In the genomic region with DNA sequence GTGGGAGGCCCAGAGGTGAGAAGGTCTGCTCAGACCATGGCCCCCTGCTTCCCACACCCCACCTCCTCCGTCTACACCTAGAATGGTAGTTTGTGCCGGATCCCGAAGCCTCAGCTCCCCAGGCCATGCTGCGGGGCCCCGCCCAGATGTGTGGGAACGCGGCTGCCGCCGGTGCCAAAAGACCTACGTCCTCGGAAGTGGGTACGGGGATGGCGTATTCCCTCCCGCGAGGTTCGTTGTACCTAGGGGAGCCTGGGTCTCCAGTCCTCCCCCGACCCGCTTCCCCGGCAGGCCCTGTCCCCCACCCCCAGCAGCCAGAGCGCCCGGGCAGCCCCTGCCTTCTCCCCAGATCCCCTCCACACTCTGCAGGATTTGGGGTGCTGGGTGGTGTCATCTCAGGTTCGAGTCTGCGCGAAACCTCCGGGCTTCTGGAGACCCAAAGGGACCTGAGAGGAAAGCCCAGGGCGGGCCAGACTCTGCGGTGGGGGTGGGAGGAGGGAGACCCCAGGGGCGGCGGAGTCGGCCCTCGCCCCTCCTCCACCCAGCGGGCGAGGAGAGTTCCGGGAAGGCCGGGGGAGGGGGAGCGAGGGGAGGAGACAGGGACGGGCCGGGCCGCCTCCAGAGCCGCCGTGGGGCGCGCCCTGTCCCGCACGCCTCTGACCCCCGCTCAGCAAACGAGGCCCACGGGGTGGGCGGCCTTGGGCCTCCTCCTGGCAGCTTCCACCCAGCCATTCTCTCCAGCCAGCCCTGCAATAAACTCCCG, we compare ENCODE assay signal across 22 cellular contexts. TPM values are rescaled to one million over a fixed set of nuclear protein-coding genes. Genes with fewer than 3 reads are reported as not detected.
DNase-seq lines count a peak whose midpoint lies in the region; ATAC-seq and TF ChIP-seq lines count a peak whose summit lies in the region.
"Had no signal": no experiment of that assay in that cellular context is flagged by ENCODE, and none has a peak within 500 bp of the region (broad histone marks: within the 10 kb centered on the region; RNA-seq: fewer than 3 reads in every experiment).

No MANE protein-coding gene starts in this region.

- H3K27me3 ChIP-seq in subcutaneous abdominal adipose tissue (ENCODE audit: control insufficient read depth in 5 of 5, insufficient read depth in 4 of 5, low read length in 5 of 5) = peaks cover 19 to 56% (median 51%) of the 10 kb centered on the region in 5 donors

- H3K4me1 Mint-ChIP-seq in activated T-cell treated with anti-CD3 and anti-CD28 coated beads, Interleukin-2, amount 50 U/mL, for 24 hours (ENCODE audit: low read depth) = no peaks in the 10 kb centered on the region

- intact Hi-C loops in cardiac septum (cut with DNase I) = loop anchor here (10.0 kb wide), 1 partner anchor 252 kb away; no protein-coding TSS in a partner anchor

- peak; percentile 6 for DNase-seq in activated T-cell treated with anti-CD3 and anti-CD28 coated beads, Interleukin-2, amount 50 U/mL, for 24 hours
- DNase-seq in activated T-cell treated with anti-CD3 and anti-CD28 coated beads for 4 hours = no peak
- DNase-seq in cardiac septum (ENCODE audit: low spot score) = peak; percentile 69
- no peak for DNase-seq in HEK293T (ENCODE audit: extremely low spot score)
- DNase-seq: gastrocnemius medialis, KBM-7, midbrain, NCI-H2081 treated with DMSO at 0.1 percent for 48 hours, NCI-H526 treated with DMSO at 0.1 percent for 48 hours, OCI-M1 had no signal

- peaks cover 3% of the 10 kb centered on the region for H3K4me1 ChIP-seq in mesodermal cell (ENCODE audit: control insufficient read depth, insufficient read depth, low read length, poor library complexity, severe bottlenecking)
- H3K4me1 ChIP-seq in subcutaneous abdominal adipose tissue (ENCODE audit: control insufficient read depth in 5 of 5, insufficient read depth in 5 of 5, low read length in 5 of 5) = peaks cover 1 to 52% (median 32%) of the 10 kb centered on the region in 5 donors

- H3K9me3 Mint-ChIP-seq in activated T-cell treated with anti-CD3 and anti-CD28 coated beads, Interleukin-2, amount 50 U/mL, for 24 hours = no peaks in the 10 kb centered on the region

- H3K4me3 Mint-ChIP-seq in activated T-cell treated with anti-CD3 and anti-CD28 coated beads, Interleukin-2, amount 50 U/mL, for 24 hours = no peak overlapping the region

- WGBS in mesodermal cell (ENCODE audit: insufficient coverage in 2 of 2), 2 experiments = 2 to 5% methylated on average over 13 to 19 of the region's 50 CpGs

- no peak overlapping the region for H3K27ac ChIP-seq in mesodermal cell (ENCODE audit: low read depth, low read length, severe bottlenecking)
- H3K27ac ChIP-seq in subcutaneous abdominal adipose tissue (ENCODE audit: low read depth, low read length) = no peak overlapping the region
- H3K27ac ChIP-seq: 22Rv1, gastrocnemius medialis, skin epidermis, transverse colon had no signal

- H3K27ac Mint-ChIP-seq in activated T-cell treated with anti-CD3 and anti-CD28 coated beads, Interleukin-2, amount 50 U/mL, for 24 hours = no peak overlapping the region

- H3K9me3 ChIP-seq in mesodermal cell (ENCODE audit: control insufficient read depth, low read length) (no peaks in the 10 kb centered on the region), subcutaneous abdominal adipose tissue (ENCODE audit: control insufficient read depth in 5 of 5, low read length in 5 of 5) (no peaks in the 10 kb centered on the region)
- H3K9me3 ChIP-seq: gastrocnemius medialis, transverse colon had no signal

- H3K36me3 ChIP-seq in mesodermal cell (ENCODE audit: control insufficient read depth, insufficient read depth, low read length) (no peaks in the 10 kb centered on the region), subcutaneous abdominal adipose tissue (ENCODE audit: control insufficient read depth in 5 of 5, insufficient read depth in 5 of 5, low read length in 5 of 5) (no peaks in the 10 kb centered on the region)
- H3K36me3 ChIP-seq: gastrocnemius medialis, transverse colon had no signal

- ATAC-seq in GM19023 (IDR thresholded peaks at IDR 0.05; ENCODE audit: unreplicated experiment) (no peak), GM18502 (IDR thresholded peaks at IDR 0.05; ENCODE audit: poor library complexity, unreplicated experiment) (no peak)
- ATAC-seq: activated CD4-positive, CD25-positive, alpha-beta regulatory T cell treated with anti-CD3 and anti-CD28 coated beads, Interleukin-2, amount 50 U/mL, for 24 hours; gastrocnemius medialis had no signal

- peaks cover 24% of the 10 kb centered on the region for H3K27me3 Mint-ChIP-seq in activated T-cell treated with anti-CD3 and anti-CD28 coated beads, Interleukin-2, amount 50 U/mL, for 24 hours

- no peak overlapping the region for H3K9ac ChIP-seq in subcutaneous abdominal adipose tissue (ENCODE audit: low read length in 5 of 5)

- POLR2A ChIA-PET in HEK293T (lab: Yijun Ruan, JAX) = no interaction called here

- CTCF ChIA-PET in HEK293T (lab: Yijun Ruan, JAX) = interaction anchor here (0.6 kb wide), 1 partner anchor 585 kb away, joined by 4 read pairs; no protein-coding TSS in a partner anchor

- H3K4me3 ChIP-seq in mesodermal cell (ENCODE audit: extremely low read depth, insufficient read depth, low read length, poor library complexity, severe bottlenecking) = peak overlapping the region; percentile 11
- peak overlapping the region in 4 of 5 donors; percentile 36 to 55 (median 47) for H3K4me3 ChIP-seq in subcutaneous abdominal adipose tissue (ENCODE audit: low read depth in 1 of 5, low read length in 5 of 5)
- H3K4me3 ChIP-seq: skin epidermis had no signal

- H3K36me3 Mint-ChIP-seq in activated T-cell treated with anti-CD3 and anti-CD28 coated beads, Interleukin-2, amount 50 U/mL, for 24 hours (ENCODE audit: low read depth) = no peaks in the 10 kb centered on the region

TF ChIP-seq in HEK293T, 16 proteins besides CTCF, POLR2A, EP300 and RAD21:
- no peak for TF ChIP-seq BHLHE40 (IDR thresholded peaks at IDR 0.05; ENCODE audit: borderline replicate concordance)
TF ChIP-seq in HEK293T: peak in this region for 0.

RNA-seq across cellular contexts. Expression of a gene that starts 6.2 kb away (rescaled TPM):
- 12.9 TPM for total RNA-seq in cardiac septum
- 4.6 TPM for polyA plus RNA-seq in mesodermal cell (2013, experiment 1 of 2)
- 3.3 TPM for polyA plus RNA-seq in mesodermal cell (2013, experiment 2 of 2)
- total RNA-seq: endothelial cell of umbilical vein had no signal
- polyA plus RNA-seq: endothelial cell of umbilical vein had no signal

RNA-seq across cellular contexts. Expression of a gene that starts 41.5 kb away (rescaled TPM):
- not detected for total RNA-seq in cardiac septum
- polyA plus RNA-seq in mesodermal cell (2013, experiment 1 of 2) = not detected
- polyA plus RNA-seq in mesodermal cell (2013, experiment 2 of 2) = not detected
- total RNA-seq: astrocyte, endothelial cell of umbilical vein, gastrocnemius medialis, SK-MEL-5, transverse colon had no signal
- polyA plus RNA-seq: BJ, endothelial cell of umbilical vein had no signal

Comparison
In these comparisons a context has a peak if more than half of its experiments do, and no peak if none do; other contexts are left out.
1. DNase-seq: peak in activated T-cell treated with anti-CD3 and anti-CD28 coated beads, Interleukin-2, amount 50 U/mL, for 24 hours (single experiment) and cardiac septum (single experiment); none in activated T-cell treated with anti-CD3 and anti-CD28 coated beads for 4 hours (single experiment) and HEK293T (single experiment).